1 cellular context compared by ENCODE assay signal in genomic region chr11:47532597-47533213, GRCh38.
TF ChIP-seq lines count a peak whose summit lies in the region.

No MANE protein-coding gene starts in this region.

TF ChIP-seq in HepG2, 621 proteins besides CTCF, POLR2A, EP300 and RAD21:
- no peak for TF ChIP-seq ZNF713 (CRISPR knock-in tag; IDR thresholded peaks at IDR 0.05)
- TF ChIP-seq, protein P1, sequence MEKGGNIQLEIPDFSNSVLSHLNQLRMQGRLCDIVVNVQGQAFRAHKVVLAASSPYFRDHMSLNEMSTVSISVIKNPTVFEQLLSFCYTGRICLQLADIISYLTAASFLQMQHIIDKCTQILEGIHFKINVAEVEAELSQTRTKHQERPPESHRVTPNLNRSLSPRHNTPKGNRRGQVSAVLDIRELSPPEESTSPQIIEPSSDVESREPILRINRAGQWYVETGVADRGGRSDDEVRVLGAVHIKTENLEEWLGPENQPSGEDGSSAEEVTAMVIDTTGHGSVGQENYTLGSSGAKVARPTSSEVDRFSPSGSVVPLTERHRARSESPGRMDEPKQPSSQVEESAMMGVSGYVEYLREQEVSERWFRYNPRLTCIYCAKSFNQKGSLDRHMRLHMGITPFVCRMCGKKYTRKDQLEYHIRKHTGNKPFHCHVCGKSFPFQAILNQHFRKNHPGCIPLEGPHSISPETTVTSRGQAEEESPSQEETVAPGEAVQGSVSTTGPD (CRISPR knock-in tag; IDR thresholded peaks at IDR 0.05), result no peak
- no peak for TF ChIP-seq ZNF362 (CRISPR knock-in tag; IDR thresholded peaks at IDR 0.05; ENCODE audit: borderline replicate concordance)
- TF ChIP-seq RFX3 (CRISPR knock-in tag; IDR thresholded peaks at IDR 0.05), result peak; percentile 35; the same call in 1 of the 2 replicates
- peak; percentile 22; the same call in 1 of the 2 replicates for TF ChIP-seq RFX1 (IDR thresholded peaks at IDR 0.05)
- TF ChIP-seq ATF7-NPFF (CRISPR knock-in tag; IDR thresholded peaks at IDR 0.05; ENCODE audit: low read depth), result no peak
